9 cellular contexts compared by ENCODE assay signal in genomic region chrX:151973851-151974335, GRCh38. TPM values are rescaled to one million over a fixed set of nuclear protein-coding genes. Genes with fewer than 3 reads are reported as not detected.
A peak's percentile ranks its signal among the peaks of the same experiment; 100 is the strongest.
DNase-seq lines count a peak whose midpoint lies in the region; ATAC-seq and TF ChIP-seq lines count a peak whose summit lies in the region.
"Had no signal": no experiment of that assay in that cellular context is flagged by ENCODE, and none has a peak within 500 bp of the region (broad histone marks: within the 10 kb centered on the region; RNA-seq: fewer than 3 reads in every experiment).

No MANE protein-coding gene starts in this region.

- peaks cover 16% of the 10 kb centered on the region for H3K36me3 Mint-ChIP-seq in MCF 10A (ENCODE audit: insufficient read depth, unreplicated experiment)

- H3K9me3 ChIP-seq in thymus (ENCODE audit: control insufficient read depth): no peaks in the 10 kb centered on the region

- no TSS peak for BruUV-seq in MCF 10A (replicated peaks; lab: Mats Ljungman, UMichigan)

- no peaks in the 10 kb centered on the region for H3K4me1 ChIP-seq in thymus (ENCODE audit: control insufficient read depth, insufficient read depth, low read length)

- CTCF ChIA-PET in MCF 10A (lab: Yijun Ruan, JAX): interaction anchor here (0.6 to 2.7 kb wide), 4 partner anchors 14 to 658 kb away, joined by 3 to 10 read pairs (median 3); no protein-coding TSS in a partner anchor

- no peak for TF ChIP-seq CTCF in MCF 10A (IDR thresholded peaks at IDR 0.05; ENCODE audit: unreplicated experiment)

- intact Hi-C loops in MCF 10A (cut with micrococcal nuclease): loop anchor here (5.0 kb wide), 4 partner anchors 98 to 658 kb away; no protein-coding TSS in a partner anchor

- no peaks in the 10 kb centered on the region for H3K27me3 Mint-ChIP-seq in MCF 10A (ENCODE audit: insufficient read depth, unreplicated experiment)

- no peak overlapping the region for H3K27ac ChIP-seq in thymus (ENCODE audit: low read depth)

- WGBS in thymus: 9% methylated on average over 21 of the region's 21 CpGs

- peaks cover 12% of the 10 kb centered on the region for H3K9me3 Mint-ChIP-seq in MCF 10A (ENCODE audit: unreplicated experiment)

- H3K4me3 ChIP-seq in thymus (ENCODE audit: low read length): peak overlapping the region; percentile 12

- H3K4me3 Mint-ChIP-seq in MCF 10A (ENCODE audit: unreplicated experiment): peak overlapping the region; percentile 79

- DNase-seq in HT-29 (ENCODE audit: low spot score): peak; percentile 62
- DNase-seq in MCF 10A (ENCODE audit: unreplicated experiment): peak; percentile 80
- DNase-seq in left kidney (ENCODE audit: low read depth, low spot score): peak; percentile 37
- no peak for DNase-seq in NCI-H146 (lab: John Stamatoyannopoulos, UW)
- no peak for DNase-seq in NOMO-1 treated with DMSO at 0.1 percent for 48 hours (lab: John Stamatoyannopoulos, UW; ENCODE audit: unreplicated experiment)
- DNase-seq in stimulated activated CD4-positive, alpha-beta T cell treated with anti-CD3 and anti-CD28 coated beads, Interleukin-4, amount 100 ng/mL, for 4 hours: no peak
- DNase-seq: activated naive CD4-positive, alpha-beta T cell had no signal

- H3K27ac Mint-ChIP-seq in MCF 10A (ENCODE audit: low read depth, unreplicated experiment): peak overlapping the region; percentile 73

- H3K27me3 ChIP-seq in thymus (ENCODE audit: control insufficient read depth, insufficient read depth): no peaks in the 10 kb centered on the region

- no peaks in the 10 kb centered on the region for H3K36me3 ChIP-seq in thymus (ENCODE audit: control insufficient read depth, insufficient read depth)

- POLR2A ChIA-PET in MCF 10A (lab: Yijun Ruan, JAX): interaction anchor here (1.0 to 6.4 kb wide), 5 partner anchors 10 to 659 kb away, joined by 4 to 47 read pairs (median 5); no protein-coding TSS in a partner anchor

- peaks cover 35% of the 10 kb centered on the region for H3K4me1 Mint-ChIP-seq in MCF 10A (ENCODE audit: insufficient read depth, unreplicated experiment)

- no peak for ATAC-seq in HG03045 (IDR thresholded peaks at IDR 0.05; ENCODE audit: unreplicated experiment)

RNA-seq across cellular contexts. Expression of gene GABRE, which starts 0.6 kb away (rescaled TPM):
- total RNA-seq in HT-29 (2014; rRNA removed; shearing (Covaris generic)): 36.9 and 54.4 TPM in 2 replicates
- total RNA-seq in MCF 10A (2022): 12.9 and 19.3 TPM in 2 replicates
- polyA plus RNA-seq in thymus: 13.4 TPM

Comparison
In these comparisons a context has a peak if more than half of its experiments do, and no peak if none do; other contexts are left out.
1. DNase-seq: peak in HT-29 (single experiment), MCF 10A (single experiment) and left kidney (single experiment); none in NCI-H146 (single experiment), NOMO-1 treated with DMSO at 0.1 percent for 48 hours (single experiment) and stimulated activated CD4-positive, alpha-beta T cell treated with anti-CD3 and anti-CD28 coated beads, Interleukin-4, amount 100 ng/mL, for 4 hours (0 of 2).